In the genomic region with DNA sequence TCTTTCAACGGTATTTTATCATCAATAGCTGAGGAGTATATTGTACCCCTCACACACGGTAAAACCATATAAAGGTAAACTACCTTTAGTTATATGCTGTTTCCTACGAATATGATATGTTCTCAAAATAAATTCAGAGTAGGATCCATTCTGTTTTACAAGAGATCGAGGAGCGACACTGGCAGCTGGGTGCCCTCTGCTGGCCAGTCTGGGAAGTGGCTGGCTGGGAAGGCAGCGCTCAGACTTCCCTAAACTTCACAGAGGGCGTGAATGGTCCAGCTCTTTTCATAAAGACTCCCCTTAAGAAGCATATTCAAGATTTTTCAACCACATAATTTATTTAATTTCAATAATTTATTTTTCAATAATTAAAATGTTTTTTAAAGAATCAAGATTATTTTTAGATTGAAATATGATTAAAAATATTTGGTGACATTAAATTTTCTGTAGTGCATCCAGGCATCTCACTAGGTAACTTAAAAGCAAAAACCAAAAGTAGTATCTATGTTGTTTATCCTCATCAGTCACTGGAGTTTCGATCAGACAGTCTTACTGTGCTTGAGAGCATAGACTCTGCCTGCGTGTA, we compare ENCODE assay signal across 8 cellular contexts.
DNase-seq lines count a peak whose midpoint lies in the region; ATAC-seq and TF ChIP-seq lines count a peak whose summit lies in the region.

No MANE protein-coding gene starts in this region.

- intact Hi-C loops in left ventricle myocardium superior (cut with micrococcal nuclease), result loop anchor here (2.0 to 5.0 kb wide), 2 partner anchors 122 to 408 kb away; no protein-coding TSS in a partner anchor

- H3K4me2 ChIP-seq in SK-N-SH, result no peak overlapping the region

- H3K27ac ChIP-seq in SK-N-SH (ENCODE audit: low read depth in 2 of 2, low read length in 1 of 2), result no peak overlapping the region

- no peaks in the 10 kb centered on the region; the same call in 1 of the 2 replicates for H3K9me3 ChIP-seq in SK-N-SH

- no peak overlapping the region for H3K9ac ChIP-seq in SK-N-SH

- CTCF ChIA-PET in SK-N-SH (lab: Yijun Ruan, JAX), result interaction anchor here (0.7 to 4.8 kb wide), 46 partner anchors 9 to 606 kb away, joined by 3 to 130 read pairs (median 4); no protein-coding TSS in a partner anchor

- no peaks in the 10 kb centered on the region for H3K79me2 ChIP-seq in SK-N-SH (ENCODE audit: insufficient read depth)

- H3K4me1 ChIP-seq in SK-N-SH (ENCODE audit: control insufficient read depth in 1 of 2, insufficient read depth in 2 of 2, low read depth in 1 of 2, low read length in 1 of 2), result no peaks in the 10 kb centered on the region; a peak in 1 of 4 replicates

- H3K36me3 ChIP-seq in SK-N-SH (replicated peaks in 1 of 2; ENCODE audit: control insufficient read depth in 1 of 2, insufficient read depth in 2 of 2, low read length in 1 of 2), result no peaks in the 10 kb centered on the region

- TF ChIP-seq CTCF in SK-N-SH (IDR thresholded peaks at IDR 0.05) (peak; percentile 81), retinal pigment epithelial cell (conservative IDR thresholded peaks at IDR 0.05; ENCODE audit: low read depth, low read length) (peak; percentile 100)

- H3K36me3 Mint-ChIP-seq in activated naive CD8-positive, alpha-beta T cell treated with anti-CD3 and anti-CD28 coated beads, Interleukin-2, amount 50 U/mL, for 24 hours (ENCODE audit: low read depth), result no peaks in the 10 kb centered on the region

- H4K20me1 ChIP-seq in SK-N-SH (ENCODE audit: insufficient read depth), result no peaks in the 10 kb centered on the region

- peak overlapping the region in 1 of 2 experiments; percentile 48; a peak in 1 of 4 replicates for H3K4me3 ChIP-seq in SK-N-SH (ENCODE audit: low read depth in 2 of 2, low read length in 1 of 2)
- no peak overlapping the region for H3K4me3 ChIP-seq in retinal pigment epithelial cell (ENCODE audit: low read length)

- WGBS in SK-N-SH (ENCODE audit: low lambda C conversion rate), result 7% methylated on average over 9 of the region's 9 CpGs

- POLR2A ChIA-PET in SK-N-SH (lab: Yijun Ruan, JAX), result no interaction called here

- no peaks in the 10 kb centered on the region for H3K27me3 ChIP-seq in SK-N-SH (ENCODE audit: insufficient read depth)

- no peak overlapping the region for H2AFZ ChIP-seq in SK-N-SH (ENCODE audit: low read depth)

- no peak overlapping the region for H3K4me3 Mint-ChIP-seq in activated naive CD8-positive, alpha-beta T cell treated with anti-CD3 and anti-CD28 coated beads, Interleukin-2, amount 50 U/mL, for 24 hours

- TF ChIP-seq RAD21 in SK-N-SH (IDR thresholded peaks at IDR 0.05; ENCODE audit: low read length), result peak; percentile 87

- DNase-seq in Daoy (ENCODE audit: low read depth) (peak; percentile 54), HUDEP-2 (lab: John Stamatoyannopoulos, UW; ENCODE audit: unreplicated experiment in 76 of 76) (peak in 45 of 76 experiments; percentile 5 to 65 (median 38)), SK-N-SH (peak; percentile 82), left ventricle myocardium superior (peak; percentile 85), retinal pigment epithelial cell (ENCODE audit: low read depth) (peak; percentile 11), dedifferentiated amniotic fluid mesenchymal stem cell (ENCODE audit: extremely low spot score) (no peak)
- DNase-seq in activated naive CD8-positive, alpha-beta T cell treated with anti-CD3 and anti-CD28 coated beads, Interleukin-2, amount 50 U/mL, for 24 hours, result peak; percentile 65

- no peak overlapping the region for H3K27ac Mint-ChIP-seq in activated naive CD8-positive, alpha-beta T cell treated with anti-CD3 and anti-CD28 coated beads, Interleukin-2, amount 50 U/mL, for 24 hours

- H3K9me2 ChIP-seq in SK-N-SH, result no peaks in the 10 kb centered on the region

- H3K27me3 Mint-ChIP-seq in activated naive CD8-positive, alpha-beta T cell treated with anti-CD3 and anti-CD28 coated beads, Interleukin-2, amount 50 U/mL, for 24 hours, result peaks cover 78% of the 10 kb centered on the region

- ATAC-seq in GM21390 (IDR thresholded peaks at IDR 0.05; ENCODE audit: unreplicated experiment) (peak; percentile 91), left ventricle myocardium superior (peak; percentile 85)
- no peak for ATAC-seq in activated naive CD8-positive, alpha-beta T cell treated with anti-CD3 and anti-CD28 coated beads, Interleukin-2, amount 50 U/mL, for 24 hours

- no peak for TF ChIP-seq EP300 in SK-N-SH (IDR thresholded peaks at IDR 0.05; ENCODE audit: borderline replicate concordance in 1 of 2, low read depth in 1 of 2, low read length in 1 of 2)

- peaks cover 5% of the 10 kb centered on the region for H3K4me1 Mint-ChIP-seq in activated naive CD8-positive, alpha-beta T cell treated with anti-CD3 and anti-CD28 coated beads, Interleukin-2, amount 50 U/mL, for 24 hours

- H3K9me3 Mint-ChIP-seq in activated naive CD8-positive, alpha-beta T cell treated with anti-CD3 and anti-CD28 coated beads, Interleukin-2, amount 50 U/mL, for 24 hours, result no peaks in the 10 kb centered on the region

- H3F3A ChIP-seq in SK-N-SH (replicated peaks; ENCODE audit: insufficient read depth), result no peaks in the 10 kb centered on the region

TF ChIP-seq in SK-N-SH, 30 proteins besides CTCF, POLR2A, EP300 and RAD21:
- TF ChIP-seq SIN3A (IDR thresholded peaks at IDR 0.05; ENCODE audit: borderline replicate concordance, low read depth, low read length), result no peak
- TF ChIP-seq SMC3 (IDR thresholded peaks at IDR 0.05; ENCODE audit: low read depth, low read length), result peak; percentile 74
TF ChIP-seq in SK-N-SH: peak in this region for 1.
